In genomic region chr2:18299423-18300212, GRCh38 we compare ENCODE assay signal across 9 cellular contexts.
DNase-seq lines count a peak whose midpoint lies in the region; ATAC-seq, FAIRE-seq and TF ChIP-seq lines count a peak whose summit lies in the region.
"Had no signal": no experiment of that assay in that cellular context is flagged by ENCODE, and none has a peak within 500 bp of the region (broad histone marks: within the 10 kb centered on the region; RNA-seq: fewer than 3 reads in every experiment).

No MANE protein-coding gene starts in this region.

- intact Hi-C loops in IMR-90 (cut with micrococcal nuclease): loop anchor here (1.0 kb wide), 1 partner anchor 63 kb away; no protein-coding TSS in a partner anchor
- intact Hi-C loops in mammary epithelial cell (cut with micrococcal nuclease): loop anchor here (2.0 kb wide), 2 partner anchors 79 to 81 kb away; no protein-coding TSS in a partner anchor
- intact Hi-C loops in HepG2 (cut with micrococcal nuclease; ENCODE audit: unreplicated experiment): no loop called here

- H3K9ac ChIP-seq in IMR-90 (ENCODE audit: low read depth, low read length): no peak overlapping the region
- H3K9ac ChIP-seq in mammary epithelial cell (ENCODE audit: insufficient read depth, low read length): peak overlapping the region; percentile 33
- no peak overlapping the region for H3K9ac ChIP-seq in HepG2 (ENCODE audit: insufficient read depth, low read depth, low read length)

- peak overlapping the region; percentile 91 for H3K18ac ChIP-seq in IMR-90 (ENCODE audit: low read depth, low read length)

- H2BK120ac ChIP-seq in IMR-90 (ENCODE audit: low read depth, low read length): peak overlapping the region; percentile 93

- no peak for TF ChIP-seq CTCF in IMR-90 (conservative IDR thresholded peaks at IDR 0.05; ENCODE audit: low read depth, low read length)
- no peak for TF ChIP-seq CTCF in mammary epithelial cell (conservative IDR thresholded peaks at IDR 0.05 in 1 of 2, IDR thresholded peaks at IDR 0.05 in 1 of 2; ENCODE audit: extremely low read depth in 1 of 2, insufficient read depth in 1 of 2, low read depth in 1 of 2, low read length in 2 of 2)
- no peak for TF ChIP-seq CTCF in HepG2 (CRISPR knock-in tag; IDR thresholded peaks at IDR 0.05)

- H3K4me1 ChIP-seq in IMR-90 (ENCODE audit: control insufficient read depth, insufficient read depth, low read length) (peaks cover 5% of the 10 kb centered on the region), mammary epithelial cell (ENCODE audit: insufficient read depth, low read length) (peaks cover 32% of the 10 kb centered on the region), HepG2 (ENCODE audit: insufficient read depth, low read length) (peaks cover 14% of the 10 kb centered on the region)

- dilution Hi-C loops in IMR-90 (cut with HindIII; ENCODE audit: low sequenced_read_pairs, unreplicated experiment): no loop called here
- dilution Hi-C loops in mammary epithelial cell (cut with HindIII; ENCODE audit: low sequenced_read_pairs): no loop called here

- in situ Hi-C loops in IMR-90 (cut with MboI; ENCODE audit: low sequenced_read_pairs) (no loop called here), mammary epithelial cell (cut with MboI; ENCODE audit: low sequenced_read_pairs in 2 of 2) (no loop called here), HepG2 (cut with HindIII; ENCODE audit: extremely low pct_ligation_motif_present, low pct_unique_long_range_greater_than_20kb) (no loop called here)

- no peak overlapping the region for H2AK9ac ChIP-seq in IMR-90 (replicated peaks; ENCODE audit: low read depth, low read length, poor library complexity)

- H4K8ac ChIP-seq in IMR-90 (ENCODE audit: low read depth in 2 of 2, low read length in 2 of 2): peak overlapping the region; percentile 17 to 93; a peak in 3 of 4 replicates

- TF ChIP-seq EP300 in HepG2 (IDR thresholded peaks at IDR 0.05; ENCODE audit: low read depth in 2 of 2, low read length in 2 of 2) (peak in 1 of 2 experiments; percentile 59; a peak in 2 of 4 replicates), HepG2 (CRISPR knock-in tag; IDR thresholded peaks at IDR 0.05; ENCODE audit: borderline replicate concordance) (no peak)

- peak overlapping the region; percentile 75 for H3K4me2 ChIP-seq in IMR-90 (ENCODE audit: low read depth, low read length)
- H3K4me2 ChIP-seq in mammary epithelial cell (ENCODE audit: insufficient read depth, low read depth, low read length): peak overlapping the region; percentile 87
- H3K4me2 ChIP-seq in HepG2 (ENCODE audit: low read depth, low read length): no peak overlapping the region

- no peaks in the 10 kb centered on the region for H3K79me1 ChIP-seq in IMR-90 (ENCODE audit: low read depth in 1 of 2, low read length in 2 of 2)

- H4K91ac ChIP-seq in IMR-90 (ENCODE audit: insufficient read depth, low read depth, low read length): peak overlapping the region; percentile 94

- peaks cover 2% of the 10 kb centered on the region for H3K9me1 ChIP-seq in IMR-90 (ENCODE audit: insufficient read depth, low read length)

- DNase-seq in AG08395 (ENCODE audit: low spot score) (peak; percentile 61), IMR-90 (peak; percentile 96), mammary epithelial cell (peak; percentile 84), HepG2 (ENCODE audit: low spot score) (peak; percentile 71)
- DNase-seq: DND-41 had no signal

- peak overlapping the region; percentile 94 for H2BK20ac ChIP-seq in IMR-90 (ENCODE audit: low read depth, low read length)

- no peaks in the 10 kb centered on the region for H3K36me3 ChIP-seq in IMR-90 (ENCODE audit: control insufficient read depth, insufficient read depth, low read length)
- H3K36me3 ChIP-seq in mammary epithelial cell (ENCODE audit: insufficient read depth, low read length): no peaks in the 10 kb centered on the region
- no peaks in the 10 kb centered on the region for H3K36me3 ChIP-seq in HepG2 (replicated peaks in 1 of 2; ENCODE audit: control insufficient read depth in 1 of 2, insufficient read depth in 2 of 2, low read length in 2 of 2)

- H3K4me3 ChIP-seq in IMR-90 (ENCODE audit: insufficient read depth, low read depth, low read length) (no peak overlapping the region), mammary epithelial cell (replicated peaks in 1 of 3; ENCODE audit: insufficient read depth in 1 of 3, low read depth in 2 of 3, low read length in 3 of 3) (peak overlapping the region in 2 of 3 experiments; percentile 40 to 53), HepG2 (replicated peaks in 1 of 3; ENCODE audit: insufficient read depth in 1 of 3, low read depth in 2 of 3, low read length in 3 of 3) (no peak overlapping the region)

- H3K27me3 ChIP-seq in IMR-90 (ENCODE audit: control insufficient read depth, insufficient read depth, low read length): no peaks in the 10 kb centered on the region
- H3K27me3 ChIP-seq in mammary epithelial cell (ENCODE audit: insufficient read depth, low read length): no peaks in the 10 kb centered on the region
- no peaks in the 10 kb centered on the region for H3K27me3 ChIP-seq in HepG2 (ENCODE audit: control insufficient read depth in 1 of 2, insufficient read depth in 2 of 2, low read length in 2 of 2)

- peak overlapping the region; percentile 98 for H2BK5ac ChIP-seq in IMR-90 (ENCODE audit: low read depth, low read length, poor library complexity, severe bottlenecking)

- H3K56ac ChIP-seq in IMR-90 (ENCODE audit: extremely low read depth, insufficient read depth, low read length): peak overlapping the region; percentile 70; the same call in 1 of the 2 replicates

- peak overlapping the region; percentile 51 for H2AFZ ChIP-seq in IMR-90 (replicated peaks; ENCODE audit: low read length, poor library complexity)
- peak overlapping the region; percentile 44 for H2AFZ ChIP-seq in mammary epithelial cell (ENCODE audit: low read depth, low read length)
- no peak overlapping the region for H2AFZ ChIP-seq in HepG2 (ENCODE audit: low read length)

- H3K27ac ChIP-seq in IMR-90 (ENCODE audit: insufficient read depth, low read length): peak overlapping the region; percentile 76
- H3K27ac ChIP-seq in mammary epithelial cell (ENCODE audit: insufficient read depth, low read depth, low read length): peak overlapping the region; percentile 77
- no peak overlapping the region for H3K27ac ChIP-seq in HepG2 (ENCODE audit: extremely low read length, insufficient read depth, low read length)

- 18% methylated on average over 4 of the region's 9 CpGs; no CpG with 5 or more reads in 1 of the 2 experiments for WGBS in IMR-90 (ENCODE audit: extremely low coverage in 2 of 2, insufficient read length in 1 of 2), 2 experiments
- WGBS in mammary epithelial cell (ENCODE audit: low coverage, missing lambda C conversion rate): 3% methylated on average over 9 of the region's 9 CpGs
- WGBS in HepG2 (ENCODE audit: low lambda C conversion rate): 6% methylated on average over 9 of the region's 9 CpGs

- H3K14ac ChIP-seq in IMR-90 (replicated peaks; ENCODE audit: low read depth, low read length): no peak overlapping the region

- no peaks in the 10 kb centered on the region for H3K79me2 ChIP-seq in mammary epithelial cell (ENCODE audit: insufficient read depth, low read length)
- H3K79me2 ChIP-seq in HepG2 (ENCODE audit: insufficient read depth, low read length): no peaks in the 10 kb centered on the region

- no peaks in the 10 kb centered on the region for H4K20me1 ChIP-seq in IMR-90 (ENCODE audit: insufficient read depth, low read length)
- H4K20me1 ChIP-seq in mammary epithelial cell (ENCODE audit: insufficient read depth, low read length): no peaks in the 10 kb centered on the region
- H4K20me1 ChIP-seq in HepG2 (ENCODE audit: insufficient read depth, low read length): no peaks in the 10 kb centered on the region

- no peak overlapping the region for H2BK15ac ChIP-seq in IMR-90 (ENCODE audit: low read depth, low read length)

- BruUV-seq in IMR-90 (replicated peaks; lab: Mats Ljungman, UMichigan) (no TSS peak), mammary epithelial cell (replicated peaks; lab: Mats Ljungman, UMichigan) (no TSS peak), HepG2 (replicated peaks; lab: Mats Ljungman, UMichigan) (no TSS peak)

- H3K9me3 ChIP-seq in IMR-90 (ENCODE audit: control insufficient read depth, insufficient read depth, low read length) (no peaks in the 10 kb centered on the region), mammary epithelial cell (replicated peaks; ENCODE audit: insufficient read depth, low read length) (no peaks in the 10 kb centered on the region), HepG2 (ENCODE audit: low read length) (no peaks in the 10 kb centered on the region)

- peak overlapping the region; percentile 96 for H3K23ac ChIP-seq in IMR-90 (ENCODE audit: low read depth, low read length)

- CTCF ChIA-PET in IMR-90 (lab: Yijun Ruan, JAX): no interaction called here
- CTCF ChIA-PET in mammary epithelial cell (lab: Charles Lee; ENCODE audit: low non-redundant PET): no interaction called here
- CTCF ChIA-PET in HepG2 (lab: Yijun Ruan, JAX; ENCODE audit: low intra/inter-chr PET ratio, low total read pairs): no interaction called here

- FAIRE-seq in HepG2 (lab: Jason Lieb, UNC): peak; percentile 32

- TF ChIP-seq RAD21 in IMR-90 (IDR thresholded peaks at IDR 0.05; ENCODE audit: low read length): no peak; the same call in 1 of the 2 replicates
- TF ChIP-seq RAD21 in HepG2 (CRISPR knock-in tag; IDR thresholded peaks at IDR 0.05): no peak

- TF ChIP-seq POLR2A in IMR-90 (IDR thresholded peaks at IDR 0.05; ENCODE audit: low read depth, low read length) (no peak), HepG2 (IDR thresholded peaks at IDR 0.05; ENCODE audit: insufficient read depth in 1 of 2, low read depth in 2 of 2, low read length in 2 of 2) (no peak)

- H3K4ac ChIP-seq in IMR-90 (ENCODE audit: low read depth, low read length): peak overlapping the region; percentile 91

- peak overlapping the region; percentile 82; the same call in 1 of the 2 replicates for H2AK5ac ChIP-seq in IMR-90 (ENCODE audit: low read depth, low read length)

- ATAC-seq in IMR-90 (ENCODE audit: low read depth): peak; percentile 91
- ATAC-seq in HepG2: peak; percentile 82
- no peak for ATAC-seq in HG03025 (IDR thresholded peaks at IDR 0.05; ENCODE audit: low FRiP score, unreplicated experiment)
- no peak for ATAC-seq in HG02588 (IDR thresholded peaks at IDR 0.05; ENCODE audit: unreplicated experiment)
- ATAC-seq in GM18867 (IDR thresholded peaks at IDR 0.05; ENCODE audit: unreplicated experiment): no peak
- ATAC-seq in HG03196 (IDR thresholded peaks at IDR 0.05; ENCODE audit: unreplicated experiment): no peak

- POLR2A ChIA-PET in IMR-90 (lab: Charles Lee; ENCODE audit: unreplicated experiment): no interaction called here
- POLR2A ChIA-PET in HepG2 (lab: Yijun Ruan, JAX): no interaction called here

- H4K5ac ChIP-seq in IMR-90 (ENCODE audit: low read depth, low read length): peak overlapping the region; percentile 78

TF ChIP-seq in IMR-90, 13 proteins besides CTCF, POLR2A, EP300 and RAD21 (continues in another document):
- TF ChIP-seq RFX5 (IDR thresholded peaks at IDR 0.05; ENCODE audit: low read depth, low read length) (no peak), MXI1 (IDR thresholded peaks at IDR 0.05; ENCODE audit: borderline replicate concordance, low read depth, low read length) (no peak), RCOR1 (IDR thresholded peaks at IDR 0.05; ENCODE audit: insufficient replicate concordance, low read length) (peak; percentile 56)

TF ChIP-seq in HepG2, 621 proteins besides CTCF, POLR2A, EP300 and RAD21 (continues in another document):
- peak; percentile 42; the same call in 1 of the 2 replicates for TF ChIP-seq HMG20A (CRISPR knock-in tag; IDR thresholded peaks at IDR 0.05; ENCODE audit: borderline replicate concordance)

Comparison
In these comparisons a context has a peak if more than half of its experiments do, and no peak if none do; other contexts are left out.
1. ATAC-seq: peak in IMR-90 (single experiment) and HepG2 (single experiment); none in HG03025 (single experiment), HG02588 (single experiment), GM18867 (single experiment) and HG03196 (single experiment).
2. H3K4me3 ChIP-seq: peak in mammary epithelial cell (2 of 3); none in IMR-90 (single experiment) and HepG2 (0 of 3).
3. Peak in every context shown above with its lines, with median percentiles within 50 percentile points of each other: DNase-seq.